In genomic region chr10:70487824-70488223, GRCh38 we compare ENCODE assay signal across 10 cellular contexts. TPM values are rescaled to one million over a fixed set of nuclear protein-coding genes. Genes with fewer than 3 reads are reported as not detected.
"Had no signal": no experiment of that assay in that cellular context is flagged by ENCODE, and none has a peak within 500 bp of the region (broad histone marks: within the 10 kb centered on the region; RNA-seq: fewer than 3 reads in every experiment).

No MANE protein-coding gene starts in this region.

- DNase-seq: H9, HCEC 1CT, HFFc6, KG1 had no signal

- H2AFZ ChIP-seq: GM23338 had no signal

- ATAC-seq: GM23338 had no signal

- H3K4me2 ChIP-seq: GM23338 had no signal

- FAIRE-seq: H1, H54, HTR-8/SVneo had no signal

- H3K4me3 ChIP-seq: GM23338 had no signal

RNA-seq across cellular contexts. Expression of gene PALD1, which starts 9.3 kb away (rescaled TPM):
- total RNA-seq: HFFc6 had no signal

RNA-seq across cellular contexts. Expression of gene NODAL, which starts 46.3 kb away (rescaled TPM):
- total RNA-seq: HFFc6, HT-29 had no signal
- polyA plus RNA-seq: IgD-negative memory B cell had no signal
